1 cellular context compared by ENCODE assay signal in genomic region chr6:33076406-33076934, GRCh38.
A peak's percentile ranks its signal among the peaks of the same experiment; 100 is the strongest.
TF ChIP-seq lines count a peak whose summit lies in the region.

No MANE protein-coding gene starts in this region.

TF ChIP-seq in GM12878, 131 proteins besides CTCF, POLR2A, EP300 and RAD21 (continued from another document):
- no peak for TF ChIP-seq IKZF1 (conservative IDR thresholded peaks at IDR 0.05)
- no peak for TF ChIP-seq BHLHE40 (IDR thresholded peaks at IDR 0.05; ENCODE audit: borderline replicate concordance in 1 of 2, low read depth in 2 of 2, low read length in 1 of 2)
- no peak for TF ChIP-seq ZBED1 (IDR thresholded peaks at IDR 0.05; ENCODE audit: borderline replicate concordance)
- peak; percentile 91; the same call in 1 of the 2 replicates for TF ChIP-seq MLLT1 (IDR thresholded peaks at IDR 0.05)
- TF ChIP-seq EED (IDR thresholded peaks at IDR 0.05; ENCODE audit: low read depth): no peak
- TF ChIP-seq NR2C1 (IDR thresholded peaks at IDR 0.05): no peak
- TF ChIP-seq ZNF274 (IDR thresholded peaks at IDR 0.05; ENCODE audit: insufficient read depth, insufficient read length): no peak
- TF ChIP-seq TAF1 (IDR thresholded peaks at IDR 0.05; ENCODE audit: borderline replicate concordance, low read depth, low read length): no peak
- TF ChIP-seq SP1 (IDR thresholded peaks at IDR 0.05; ENCODE audit: low read depth, low read length): no peak
- no peak for TF ChIP-seq STAT1 (conservative IDR thresholded peaks at IDR 0.05)
- peak; percentile 10; the same call in 1 of the 2 replicates for TF ChIP-seq RUNX3 (IDR thresholded peaks at IDR 0.05; ENCODE audit: low read length)
- TF ChIP-seq CEBPB (IDR thresholded peaks at IDR 0.05; ENCODE audit: borderline replicate concordance in 1 of 2, low read depth in 2 of 2, low read length in 2 of 2): 0 out of 4 replicates have a peak, but pooled peaks of 1 of the 2 experiments have one; percentile 8
- 0 out of 2 replicates have a peak, but pooled peaks have one; percentile 13 for TF ChIP-seq SMAD5 (IDR thresholded peaks at IDR 0.05; ENCODE audit: low read depth)
- TF ChIP-seq DPF2 (IDR thresholded peaks at IDR 0.05): no peak
- TF ChIP-seq SUPT20H (IDR thresholded peaks at IDR 0.05; ENCODE audit: borderline replicate concordance, control insufficient read depth, low read depth, low read length): no peak
